In the genomic region with DNA sequence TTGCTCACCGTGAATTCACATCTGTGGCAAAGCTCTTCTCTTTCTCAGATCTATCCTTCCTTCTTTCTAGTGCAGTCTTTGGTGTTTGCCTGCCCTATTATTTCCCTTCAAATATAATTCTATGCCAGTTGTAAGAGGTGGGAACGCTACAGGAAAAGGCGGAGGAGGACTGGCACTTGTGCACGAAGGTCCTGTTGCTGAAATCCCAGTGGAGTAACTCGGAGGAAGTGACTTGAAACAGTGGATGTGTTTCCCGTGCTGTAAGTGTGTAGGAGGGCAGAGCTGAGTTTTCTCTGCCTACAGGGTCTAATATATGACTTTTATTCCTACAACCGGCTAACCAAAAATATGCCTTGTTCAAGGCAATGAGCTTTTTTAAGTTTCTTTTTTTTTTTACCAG, we compare ENCODE assay signal across 8 cellular contexts.
"Had no signal": no experiment of that assay in that cellular context is flagged by ENCODE, and none has a peak within 500 bp of the region (broad histone marks: within the 10 kb centered on the region; RNA-seq: fewer than 3 reads in every experiment).

No MANE protein-coding gene starts in this region.

- H3K4me3 ChIP-seq: GM23248 had no signal

- H3K9ac ChIP-seq: GM23248 had no signal

- ATAC-seq: HepG2 had no signal

- DNase-seq: GM23248, GOT3, H9, HCEC 1CT, KBM-7 had no signal

- H3K27ac ChIP-seq: GM23248, HL-60 had no signal

- FAIRE-seq: H54, HepG2 had no signal

- H2AFZ ChIP-seq: GM23248 had no signal
